In genomic region chr5:68802430-68802829, GRCh38 we compare ENCODE assay signal across 28 cellular contexts.
"Had no signal": no experiment of that assay in that cellular context is flagged by ENCODE, and none has a peak within 500 bp of the region (broad histone marks: within the 10 kb centered on the region; RNA-seq: fewer than 3 reads in every experiment).

No MANE protein-coding gene starts in this region.

- H3K36me3 ChIP-seq: adrenal gland, esophagus muscularis mucosa, gastroesophageal sphincter had no signal

- H3K27me3 ChIP-seq: adrenal gland, body of pancreas, esophagus muscularis mucosa, foreskin keratinocyte, gastroesophageal sphincter had no signal

- FAIRE-seq: colon had no signal

- H3K9me3 ChIP-seq: adrenal gland, body of pancreas had no signal

- H3K4me1 ChIP-seq: adrenal gland, body of pancreas, esophagus muscularis mucosa, foreskin keratinocyte, gastroesophageal sphincter had no signal

- ATAC-seq: activated CD4-positive, alpha-beta T cell treated with anti-CD3 and anti-CD28 coated beads for 36 hours; activated CD8-positive, alpha-beta memory T cell treated with anti-CD3 and anti-CD28 coated beads, Interleukin-2, amount 10 ng/mL, durations not matched to agents 7 days and 5 days; activated CD8-positive, alpha-beta T cell treated with anti-CD3 and anti-CD28 coated beads, Interleukin-2, amount 10 ng/mL, durations not matched to agents 7 days and 5 days; activated naive CD8-positive, alpha-beta T cell treated with anti-CD3 and anti-CD28 coated beads, Interleukin-2, amount 50 U/mL, for 24 hours; body of pancreas; effector memory CD8-positive, alpha-beta T cell; foreskin keratinocyte; gastroesophageal sphincter; T-helper 17 cell had no signal

- H3K4me3 ChIP-seq: adrenal gland, body of pancreas, esophagus muscularis mucosa, gastroesophageal sphincter had no signal

- H3K27ac ChIP-seq: adrenal gland, body of pancreas, esophagus muscularis mucosa, foreskin keratinocyte, gastroesophageal sphincter had no signal

- DNase-seq: activated CD4-positive, alpha-beta memory T cell treated with anti-CD3 and anti-CD28 coated beads for 36 hours; activated CD4-positive, alpha-beta T cell treated with anti-CD3 and anti-CD28 coated beads for 36 hours; activated CD4-positive, CD25-positive, alpha-beta regulatory T cell; activated CD4-positive, CD25-positive, alpha-beta regulatory T cell treated with anti-CD3 and anti-CD28 coated beads, Interleukin-2, amount 50 U/mL, for 72 hours; activated CD8-positive, alpha-beta memory T cell treated with anti-CD3 and anti-CD28 coated beads, Interleukin-2, amount 10 ng/mL, durations not matched to agents 7 days and 5 days; activated CD8-positive, alpha-beta memory T cell treated with anti-CD3 and anti-CD28 coated beads, Interleukin-2, amount 50 U/mL, for 4 hours; activated CD8-positive, alpha-beta T cell treated with anti-CD3 and anti-CD28 coated beads, Interleukin-2, amount 10 ng/mL, durations not matched to agents 7 days and 5 days; activated effector memory CD4-positive, alpha-beta T cell treated with anti-CD3 and anti-CD28 coated beads, Interleukin-2, amount 50 U/mL, for 16 hours; activated naive CD4-positive, alpha-beta T cell treated with anti-CD3 and anti-CD28 coated beads for 36 hours; activated naive CD8-positive, alpha-beta T cell treated with anti-CD3 and anti-CD28 coated beads for 36 hours; activated naive CD8-positive, alpha-beta T cell treated with anti-CD3 and anti-CD28 coated beads, Interleukin-2, amount 50 U/mL, for 24 hours; activated T-cell treated with anti-CD3 and anti-CD28 coated beads, Interleukin-2, amount 50 U/mL, for 1 hour; activated T-cell treated with anti-CD3 and anti-CD28 coated beads, Interleukin-2, amount 50 U/mL, for 48 hours; adrenal gland; amygdala; aorta; body of pancreas; cortex of kidney; dermis blood vessel endothelial cell; effector CD4-positive, alpha-beta T cell; effector memory CD8-positive, alpha-beta T cell; erythroblast; foreskin keratinocyte; T-helper 1 cell; T-helper 17 cell had no signal
